In the genomic region with DNA sequence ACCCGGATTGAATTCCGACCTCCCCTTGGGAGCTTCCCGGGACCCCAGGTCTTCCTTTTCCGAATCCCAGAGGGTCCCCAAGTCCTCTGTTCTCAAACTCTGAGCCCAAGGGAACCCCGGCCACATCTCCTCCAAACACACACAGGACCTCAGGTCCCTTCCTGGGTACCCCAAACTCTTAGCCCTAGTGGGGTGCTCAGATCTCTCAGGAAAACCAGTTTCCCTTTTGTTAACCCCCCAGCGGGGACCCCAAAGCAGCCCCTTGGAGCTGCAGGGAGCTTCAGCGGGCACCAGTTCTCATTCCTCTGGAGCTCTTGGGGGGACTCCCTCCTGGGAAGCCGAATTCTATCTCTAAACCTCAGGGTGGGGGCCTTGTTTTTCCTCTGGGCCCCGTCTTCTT, we compare ENCODE assay signal across 1 cellular context.
TF ChIP-seq lines count a peak whose summit lies in the region.

No MANE protein-coding gene starts in this region.

TF ChIP-seq in GM23338, 12 proteins besides CTCF, POLR2A, EP300 and RAD21 (continued from another document):
- TF ChIP-seq, protein P1, sequence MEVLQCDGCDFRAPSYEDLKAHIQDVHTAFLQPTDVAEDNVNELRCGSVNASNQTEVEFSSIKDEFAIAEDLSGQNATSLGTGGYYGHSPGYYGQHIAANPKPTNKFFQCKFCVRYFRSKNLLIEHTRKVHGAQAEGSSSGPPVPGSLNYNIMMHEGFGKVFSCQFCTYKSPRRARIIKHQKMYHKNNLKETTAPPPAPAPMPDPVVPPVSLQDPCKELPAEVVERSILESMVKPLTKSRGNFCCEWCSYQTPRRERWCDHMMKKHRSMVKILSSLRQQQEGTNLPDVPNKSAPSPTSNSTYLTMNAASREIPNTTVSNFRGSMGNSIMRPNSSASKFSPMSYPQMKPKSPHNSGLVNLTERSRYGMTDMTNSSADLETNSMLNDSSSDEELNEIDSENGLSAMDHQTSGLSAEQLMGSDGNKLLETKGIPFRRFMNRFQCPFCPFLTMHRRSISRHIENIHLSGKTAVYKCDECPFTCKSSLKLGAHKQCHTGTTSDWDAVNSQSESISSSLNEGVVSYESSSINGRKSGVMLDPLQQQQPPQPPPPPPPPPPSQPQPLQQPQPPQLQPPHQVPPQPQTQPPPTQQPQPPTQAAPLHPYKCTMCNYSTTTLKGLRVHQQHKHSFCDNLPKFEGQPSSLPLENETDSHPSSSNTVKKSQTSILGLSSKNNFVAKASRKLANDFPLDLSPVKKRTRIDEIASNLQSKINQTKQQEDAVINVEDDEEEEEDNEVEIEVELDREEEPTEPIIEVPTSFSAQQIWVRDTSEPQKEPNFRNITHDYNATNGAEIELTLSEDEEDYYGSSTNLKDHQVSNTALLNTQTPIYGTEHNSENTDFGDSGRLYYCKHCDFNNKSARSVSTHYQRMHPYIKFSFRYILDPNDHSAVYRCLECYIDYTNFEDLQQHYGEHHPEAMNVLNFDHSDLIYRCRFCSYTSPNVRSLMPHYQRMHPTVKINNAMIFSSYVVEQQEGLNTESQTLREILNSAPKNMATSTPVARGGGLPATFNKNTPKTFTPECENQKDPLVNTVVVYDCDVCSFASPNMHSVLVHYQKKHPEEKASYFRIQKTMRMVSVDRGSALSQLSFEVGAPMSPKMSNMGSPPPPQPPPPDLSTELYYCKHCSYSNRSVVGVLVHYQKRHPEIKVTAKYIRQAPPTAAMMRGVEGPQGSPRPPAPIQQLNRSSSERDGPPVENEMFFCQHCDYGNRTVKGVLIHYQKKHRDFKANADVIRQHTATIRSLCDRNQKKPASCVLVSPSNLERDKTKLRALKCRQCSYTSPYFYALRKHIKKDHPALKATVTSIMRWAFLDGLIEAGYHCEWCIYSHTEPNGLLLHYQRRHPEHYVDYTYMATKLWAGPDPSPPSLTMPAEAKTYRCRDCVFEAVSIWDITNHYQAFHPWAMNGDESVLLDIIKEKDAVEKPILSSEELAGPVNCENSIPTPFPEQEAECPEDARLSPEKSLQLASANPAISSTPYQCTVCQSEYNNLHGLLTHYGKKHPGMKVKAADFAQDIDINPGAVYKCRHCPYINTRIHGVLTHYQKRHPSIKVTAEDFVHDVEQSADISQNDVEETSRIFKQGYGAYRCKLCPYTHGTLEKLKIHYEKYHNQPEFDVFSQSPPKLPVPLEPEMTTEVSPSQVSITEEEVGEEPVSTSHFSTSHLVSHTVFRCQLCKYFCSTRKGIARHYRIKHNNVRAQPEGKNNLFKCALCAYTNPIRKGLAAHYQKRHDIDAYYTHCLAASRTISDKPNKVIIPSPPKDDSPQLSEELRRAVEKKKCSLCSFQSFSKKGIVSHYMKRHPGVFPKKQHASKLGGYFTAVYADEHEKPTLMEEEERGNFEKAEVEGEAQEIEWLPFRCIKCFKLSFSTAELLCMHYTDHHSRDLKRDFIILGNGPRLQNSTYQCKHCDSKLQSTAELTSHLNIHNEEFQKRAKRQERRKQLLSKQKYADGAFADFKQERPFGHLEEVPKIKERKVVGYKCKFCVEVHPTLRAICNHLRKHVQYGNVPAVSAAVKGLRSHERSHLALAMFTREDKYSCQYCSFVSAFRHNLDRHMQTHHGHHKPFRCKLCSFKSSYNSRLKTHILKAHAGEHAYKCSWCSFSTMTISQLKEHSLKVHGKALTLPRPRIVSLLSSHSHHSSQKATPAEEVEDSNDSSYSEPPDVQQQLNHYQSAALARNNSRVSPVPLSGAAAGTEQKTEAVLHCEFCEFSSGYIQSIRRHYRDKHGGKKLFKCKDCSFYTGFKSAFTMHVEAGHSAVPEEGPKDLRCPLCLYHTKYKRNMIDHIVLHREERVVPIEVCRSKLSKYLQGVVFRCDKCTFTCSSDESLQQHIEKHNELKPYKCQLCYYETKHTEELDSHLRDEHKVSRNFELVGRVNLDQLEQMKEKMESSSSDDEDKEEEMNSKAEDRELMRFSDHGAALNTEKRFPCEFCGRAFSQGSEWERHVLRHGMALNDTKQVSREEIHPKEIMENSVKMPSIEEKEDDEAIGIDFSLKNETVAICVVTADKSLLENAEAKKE (CRISPR knock-in tag; IDR thresholded peaks at IDR 0.05): no peak
- TF ChIP-seq, protein P2, sequence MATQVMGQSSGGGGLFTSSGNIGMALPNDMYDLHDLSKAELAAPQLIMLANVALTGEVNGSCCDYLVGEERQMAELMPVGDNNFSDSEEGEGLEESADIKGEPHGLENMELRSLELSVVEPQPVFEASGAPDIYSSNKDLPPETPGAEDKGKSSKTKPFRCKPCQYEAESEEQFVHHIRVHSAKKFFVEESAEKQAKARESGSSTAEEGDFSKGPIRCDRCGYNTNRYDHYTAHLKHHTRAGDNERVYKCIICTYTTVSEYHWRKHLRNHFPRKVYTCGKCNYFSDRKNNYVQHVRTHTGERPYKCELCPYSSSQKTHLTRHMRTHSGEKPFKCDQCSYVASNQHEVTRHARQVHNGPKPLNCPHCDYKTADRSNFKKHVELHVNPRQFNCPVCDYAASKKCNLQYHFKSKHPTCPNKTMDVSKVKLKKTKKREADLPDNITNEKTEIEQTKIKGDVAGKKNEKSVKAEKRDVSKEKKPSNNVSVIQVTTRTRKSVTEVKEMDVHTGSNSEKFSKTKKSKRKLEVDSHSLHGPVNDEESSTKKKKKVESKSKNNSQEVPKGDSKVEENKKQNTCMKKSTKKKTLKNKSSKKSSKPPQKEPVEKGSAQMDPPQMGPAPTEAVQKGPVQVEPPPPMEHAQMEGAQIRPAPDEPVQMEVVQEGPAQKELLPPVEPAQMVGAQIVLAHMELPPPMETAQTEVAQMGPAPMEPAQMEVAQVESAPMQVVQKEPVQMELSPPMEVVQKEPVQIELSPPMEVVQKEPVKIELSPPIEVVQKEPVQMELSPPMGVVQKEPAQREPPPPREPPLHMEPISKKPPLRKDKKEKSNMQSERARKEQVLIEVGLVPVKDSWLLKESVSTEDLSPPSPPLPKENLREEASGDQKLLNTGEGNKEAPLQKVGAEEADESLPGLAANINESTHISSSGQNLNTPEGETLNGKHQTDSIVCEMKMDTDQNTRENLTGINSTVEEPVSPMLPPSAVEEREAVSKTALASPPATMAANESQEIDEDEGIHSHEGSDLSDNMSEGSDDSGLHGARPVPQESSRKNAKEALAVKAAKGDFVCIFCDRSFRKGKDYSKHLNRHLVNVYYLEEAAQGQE (IDR thresholded peaks at IDR 0.05; ENCODE audit: unreplicated experiment): no peak
- no peak for TF ChIP-seq JUNB (IDR thresholded peaks at IDR 0.05; ENCODE audit: unreplicated experiment)
- no peak for TF ChIP-seq ZNF114 (CRISPR knock-in tag; IDR thresholded peaks at IDR 0.05)
- TF ChIP-seq, protein P3, sequence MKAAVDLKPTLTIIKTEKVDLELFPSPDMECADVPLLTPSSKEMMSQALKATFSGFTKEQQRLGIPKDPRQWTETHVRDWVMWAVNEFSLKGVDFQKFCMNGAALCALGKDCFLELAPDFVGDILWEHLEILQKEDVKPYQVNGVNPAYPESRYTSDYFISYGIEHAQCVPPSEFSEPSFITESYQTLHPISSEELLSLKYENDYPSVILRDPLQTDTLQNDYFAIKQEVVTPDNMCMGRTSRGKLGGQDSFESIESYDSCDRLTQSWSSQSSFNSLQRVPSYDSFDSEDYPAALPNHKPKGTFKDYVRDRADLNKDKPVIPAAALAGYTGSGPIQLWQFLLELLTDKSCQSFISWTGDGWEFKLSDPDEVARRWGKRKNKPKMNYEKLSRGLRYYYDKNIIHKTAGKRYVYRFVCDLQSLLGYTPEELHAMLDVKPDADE (IDR thresholded peaks at IDR 0.05): no peak
- TF ChIP-seq POLR2AphosphoS5 (IDR thresholded peaks at IDR 0.05; ENCODE audit: low read depth): no peak
- TF ChIP-seq STAT1 (IDR thresholded peaks at IDR 0.05; ENCODE audit: unreplicated experiment): no peak
